In the genomic region with DNA sequence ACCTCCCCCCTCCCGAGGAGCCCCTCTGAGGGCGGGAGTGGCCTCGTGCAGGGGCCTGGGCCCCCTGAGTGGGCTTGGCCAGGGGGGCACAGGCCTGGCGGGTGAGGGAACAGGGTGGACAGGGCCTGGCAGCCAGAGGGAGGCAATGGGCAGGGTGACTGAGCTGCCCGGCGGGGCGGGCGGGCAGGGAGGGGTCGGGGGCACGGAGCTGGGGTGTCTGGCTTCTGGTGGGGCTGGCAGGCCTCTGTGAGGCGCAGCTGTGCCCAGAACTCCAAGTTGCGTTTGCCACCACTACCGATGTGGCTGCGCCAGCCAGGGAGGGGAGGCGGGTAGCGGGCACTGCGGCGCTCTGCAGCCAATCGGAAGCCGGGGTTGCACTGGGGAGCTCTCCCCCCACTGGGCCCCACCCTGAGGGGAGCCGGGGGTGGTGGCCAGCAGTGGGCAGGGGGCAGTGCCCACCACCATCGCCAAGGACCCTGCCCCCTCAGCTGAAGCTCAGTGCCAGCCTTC, we compare ENCODE assay signal across 2 cellular contexts.
TF ChIP-seq lines count a peak whose summit lies in the region.

No MANE protein-coding gene starts in this region.

TF ChIP-seq in SK-N-SH, 30 proteins besides CTCF, POLR2A, EP300 and RAD21 (continued from another document):
- TF ChIP-seq, protein P1, sequence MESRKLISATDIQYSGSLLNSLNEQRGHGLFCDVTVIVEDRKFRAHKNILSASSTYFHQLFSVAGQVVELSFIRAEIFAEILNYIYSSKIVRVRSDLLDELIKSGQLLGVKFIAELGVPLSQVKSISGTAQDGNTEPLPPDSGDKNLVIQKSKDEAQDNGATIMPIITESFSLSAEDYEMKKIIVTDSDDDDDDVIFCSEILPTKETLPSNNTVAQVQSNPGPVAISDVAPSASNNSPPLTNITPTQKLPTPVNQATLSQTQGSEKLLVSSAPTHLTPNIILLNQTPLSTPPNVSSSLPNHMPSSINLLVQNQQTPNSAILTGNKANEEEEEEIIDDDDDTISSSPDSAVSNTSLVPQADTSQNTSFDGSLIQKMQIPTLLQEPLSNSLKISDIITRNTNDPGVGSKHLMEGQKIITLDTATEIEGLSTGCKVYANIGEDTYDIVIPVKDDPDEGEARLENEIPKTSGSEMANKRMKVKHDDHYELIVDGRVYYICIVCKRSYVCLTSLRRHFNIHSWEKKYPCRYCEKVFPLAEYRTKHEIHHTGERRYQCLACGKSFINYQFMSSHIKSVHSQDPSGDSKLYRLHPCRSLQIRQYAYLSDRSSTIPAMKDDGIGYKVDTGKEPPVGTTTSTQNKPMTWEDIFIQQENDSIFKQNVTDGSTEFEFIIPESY (IDR thresholded peaks at IDR 0.05; ENCODE audit: borderline replicate concordance, low read depth): no peak
- TF ChIP-seq RFX5 (IDR thresholded peaks at IDR 0.05; ENCODE audit: low read length): no peak
- TF ChIP-seq, protein P2, sequence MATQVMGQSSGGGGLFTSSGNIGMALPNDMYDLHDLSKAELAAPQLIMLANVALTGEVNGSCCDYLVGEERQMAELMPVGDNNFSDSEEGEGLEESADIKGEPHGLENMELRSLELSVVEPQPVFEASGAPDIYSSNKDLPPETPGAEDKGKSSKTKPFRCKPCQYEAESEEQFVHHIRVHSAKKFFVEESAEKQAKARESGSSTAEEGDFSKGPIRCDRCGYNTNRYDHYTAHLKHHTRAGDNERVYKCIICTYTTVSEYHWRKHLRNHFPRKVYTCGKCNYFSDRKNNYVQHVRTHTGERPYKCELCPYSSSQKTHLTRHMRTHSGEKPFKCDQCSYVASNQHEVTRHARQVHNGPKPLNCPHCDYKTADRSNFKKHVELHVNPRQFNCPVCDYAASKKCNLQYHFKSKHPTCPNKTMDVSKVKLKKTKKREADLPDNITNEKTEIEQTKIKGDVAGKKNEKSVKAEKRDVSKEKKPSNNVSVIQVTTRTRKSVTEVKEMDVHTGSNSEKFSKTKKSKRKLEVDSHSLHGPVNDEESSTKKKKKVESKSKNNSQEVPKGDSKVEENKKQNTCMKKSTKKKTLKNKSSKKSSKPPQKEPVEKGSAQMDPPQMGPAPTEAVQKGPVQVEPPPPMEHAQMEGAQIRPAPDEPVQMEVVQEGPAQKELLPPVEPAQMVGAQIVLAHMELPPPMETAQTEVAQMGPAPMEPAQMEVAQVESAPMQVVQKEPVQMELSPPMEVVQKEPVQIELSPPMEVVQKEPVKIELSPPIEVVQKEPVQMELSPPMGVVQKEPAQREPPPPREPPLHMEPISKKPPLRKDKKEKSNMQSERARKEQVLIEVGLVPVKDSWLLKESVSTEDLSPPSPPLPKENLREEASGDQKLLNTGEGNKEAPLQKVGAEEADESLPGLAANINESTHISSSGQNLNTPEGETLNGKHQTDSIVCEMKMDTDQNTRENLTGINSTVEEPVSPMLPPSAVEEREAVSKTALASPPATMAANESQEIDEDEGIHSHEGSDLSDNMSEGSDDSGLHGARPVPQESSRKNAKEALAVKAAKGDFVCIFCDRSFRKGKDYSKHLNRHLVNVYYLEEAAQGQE (IDR thresholded peaks at IDR 0.05; ENCODE audit: low read depth, low read length): no peak
- no peak for TF ChIP-seq YY1 (IDR thresholded peaks at IDR 0.05; ENCODE audit: low read depth)
- no peak for TF ChIP-seq GATA2 (CRISPR knock-in tag; IDR thresholded peaks at IDR 0.05)
- no peak for TF ChIP-seq RXRA (IDR thresholded peaks at IDR 0.05; ENCODE audit: borderline replicate concordance, low read depth)
- no peak for TF ChIP-seq TEAD4 (IDR thresholded peaks at IDR 0.05; ENCODE audit: borderline replicate concordance, insufficient read depth)
- no peak for TF ChIP-seq TAF1 (IDR thresholded peaks at IDR 0.05; ENCODE audit: borderline replicate concordance, low read depth, low read length)
- TF ChIP-seq FOXJ3 (CRISPR knock-in tag; IDR thresholded peaks at IDR 0.05): no peak
- no peak for TF ChIP-seq ELF1 (IDR thresholded peaks at IDR 0.05)
- TF ChIP-seq MXI1 (IDR thresholded peaks at IDR 0.05; ENCODE audit: low read depth, low read length): no peak
- TF ChIP-seq, protein P3, sequence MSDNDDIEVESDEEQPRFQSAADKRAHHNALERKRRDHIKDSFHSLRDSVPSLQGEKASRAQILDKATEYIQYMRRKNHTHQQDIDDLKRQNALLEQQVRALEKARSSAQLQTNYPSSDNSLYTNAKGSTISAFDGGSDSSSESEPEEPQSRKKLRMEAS (IDR thresholded peaks at IDR 0.05; ENCODE audit: low read depth): no peak
- no peak for TF ChIP-seq JUND (IDR thresholded peaks at IDR 0.05)
- no peak for TF ChIP-seq FOXM1 (IDR thresholded peaks at IDR 0.05; ENCODE audit: low read depth)
- TF ChIP-seq POLR2AphosphoS5 (IDR thresholded peaks at IDR 0.05; ENCODE audit: low read depth, low read length): no peak
- no peak for TF ChIP-seq RCOR1 (IDR thresholded peaks at IDR 0.05; ENCODE audit: low read length)
- TF ChIP-seq SIN3A (IDR thresholded peaks at IDR 0.05; ENCODE audit: borderline replicate concordance, low read depth, low read length): no peak

TF ChIP-seq in SK-N-SH treated with all-trans-retinoic acid at 6 μM for 48 hours, 23 proteins besides CTCF, POLR2A, EP300 and RAD21 (continued from another document):
- no peak for TF ChIP-seq ARNTL (CRISPR knock-in tag; IDR thresholded peaks at IDR 0.05; ENCODE audit: borderline replicate concordance, low read depth)
- TF ChIP-seq, protein P4, sequence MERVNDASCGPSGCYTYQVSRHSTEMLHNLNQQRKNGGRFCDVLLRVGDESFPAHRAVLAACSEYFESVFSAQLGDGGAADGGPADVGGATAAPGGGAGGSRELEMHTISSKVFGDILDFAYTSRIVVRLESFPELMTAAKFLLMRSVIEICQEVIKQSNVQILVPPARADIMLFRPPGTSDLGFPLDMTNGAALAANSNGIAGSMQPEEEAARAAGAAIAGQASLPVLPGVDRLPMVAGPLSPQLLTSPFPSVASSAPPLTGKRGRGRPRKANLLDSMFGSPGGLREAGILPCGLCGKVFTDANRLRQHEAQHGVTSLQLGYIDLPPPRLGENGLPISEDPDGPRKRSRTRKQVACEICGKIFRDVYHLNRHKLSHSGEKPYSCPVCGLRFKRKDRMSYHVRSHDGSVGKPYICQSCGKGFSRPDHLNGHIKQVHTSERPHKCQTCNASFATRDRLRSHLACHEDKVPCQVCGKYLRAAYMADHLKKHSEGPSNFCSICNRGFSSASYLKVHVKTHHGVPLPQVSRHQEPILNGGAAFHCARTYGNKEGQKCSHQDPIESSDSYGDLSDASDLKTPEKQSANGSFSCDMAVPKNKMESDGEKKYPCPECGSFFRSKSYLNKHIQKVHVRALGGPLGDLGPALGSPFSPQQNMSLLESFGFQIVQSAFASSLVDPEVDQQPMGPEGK (CRISPR knock-in tag; IDR thresholded peaks at IDR 0.05; ENCODE audit: borderline replicate concordance): no peak
